9 cellular contexts compared by ENCODE assay signal in the genomic region with DNA sequence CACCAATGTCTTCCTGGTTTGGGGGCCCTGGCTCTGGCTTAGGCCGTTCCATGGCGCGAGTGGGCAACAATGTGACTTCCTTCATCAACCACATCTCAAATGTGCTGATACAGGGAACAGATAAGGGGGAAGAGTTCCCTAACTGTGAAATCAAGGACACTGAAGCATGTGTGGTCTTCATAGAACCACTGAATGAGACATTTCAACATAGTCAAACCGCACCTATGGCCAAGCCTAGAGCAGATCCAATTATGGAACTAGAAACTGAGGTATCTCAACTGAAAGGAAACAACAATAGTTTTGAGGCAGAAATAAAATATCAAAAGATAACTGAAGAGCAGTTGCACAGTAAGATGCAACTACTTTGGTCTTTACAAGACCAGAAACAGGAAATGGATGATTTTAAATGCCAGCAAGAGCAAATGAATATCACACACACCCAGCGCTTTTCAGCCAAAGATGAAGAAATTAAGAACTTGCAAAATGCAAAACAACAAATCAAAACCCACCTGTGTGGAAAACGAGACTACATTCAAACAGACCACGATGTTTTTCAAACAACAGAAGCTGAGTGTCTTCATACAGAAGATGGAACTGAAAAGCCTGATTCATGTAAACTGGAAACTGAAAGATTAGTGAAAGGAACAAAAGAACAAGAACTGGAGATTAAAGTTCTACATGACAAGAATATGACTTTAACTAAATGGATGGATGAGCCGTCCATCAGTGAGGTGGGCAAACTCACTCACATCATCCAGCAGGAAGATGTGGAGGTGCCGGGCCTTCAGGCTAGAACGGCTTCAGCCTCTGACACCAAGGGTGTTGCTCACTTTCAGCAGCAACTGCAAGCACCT. TPM values are rescaled to one million over a fixed set of nuclear protein-coding genes. Genes with fewer than 3 reads are reported as not detected.
DNase-seq lines count a peak whose midpoint lies in the region; ATAC-seq and TF ChIP-seq lines count a peak whose summit lies in the region.
"Had no signal": no experiment of that assay in that cellular context is flagged by ENCODE, and none has a peak within 500 bp of the region (broad histone marks: within the 10 kb centered on the region; RNA-seq: fewer than 3 reads in every experiment).

No MANE protein-coding gene starts in this region.

- peak; percentile 9 for DNase-seq in Ammon's horn (ENCODE audit: low spot score)
- DNase-seq in activated CD8-positive, alpha-beta T cell treated with anti-CD3 and anti-CD28 coated beads for 36 hours, result peak; percentile 31
- no peak for DNase-seq in MCF 10A (ENCODE audit: unreplicated experiment)
- DNase-seq in hepatic stellate cell (ENCODE audit: low spot score), result no peak
- no peak for DNase-seq in sciatic nerve (ENCODE audit: low spot score)
- no peak for DNase-seq in NCI-H2171 treated with DMSO at 0.1 percent for 48 hours (lab: John Stamatoyannopoulos, UW)
- DNase-seq: midbrain had no signal

- peaks cover 4% of the 10 kb centered on the region for H3K36me3 Mint-ChIP-seq in activated CD8-positive, alpha-beta T cell treated with anti-CD3 and anti-CD28 coated beads for 36 hours (ENCODE audit: low read depth)
- H3K36me3 Mint-ChIP-seq in MCF 10A (ENCODE audit: insufficient read depth, unreplicated experiment), result no peaks in the 10 kb centered on the region

- intact Hi-C loops in activated CD8-positive, alpha-beta T cell treated with anti-CD3 and anti-CD28 coated beads for 36 hours (cut with micrococcal nuclease), result no loop called here
- intact Hi-C loops in MCF 10A (cut with micrococcal nuclease) (no loop called here), sciatic nerve (cut with DNase I) (no loop called here)

- ATAC-seq in GM18873 (IDR thresholded peaks at IDR 0.05; ENCODE audit: low FRiP score, unreplicated experiment), result peak; percentile 59
- peak; percentile 76 for ATAC-seq in HG03159 (IDR thresholded peaks at IDR 0.05; ENCODE audit: unreplicated experiment)
- ATAC-seq in activated CD8-positive, alpha-beta T cell treated with anti-CD3 and anti-CD28 coated beads for 36 hours, result peak; percentile 72
- no peak for ATAC-seq in sciatic nerve

- H3K9me3 Mint-ChIP-seq in activated CD8-positive, alpha-beta T cell treated with anti-CD3 and anti-CD28 coated beads for 36 hours, result no peaks in the 10 kb centered on the region
- no peaks in the 10 kb centered on the region for H3K9me3 Mint-ChIP-seq in MCF 10A (ENCODE audit: unreplicated experiment)

- CTCF ChIA-PET in activated CD8-positive, alpha-beta T cell treated with anti-CD3 and anti-CD28 coated beads for 36 hours (lab: Charles Lee), result interaction anchor here (0.7 to 1.7 kb wide), 3 partner anchors 14 to 62 kb away, joined by 3 to 5 read pairs (median 3); no protein-coding TSS in a partner anchor
- CTCF ChIA-PET in MCF 10A (lab: Yijun Ruan, JAX), result interaction anchor here (0.5 kb wide), 1 partner anchor 46 kb away, joined by 3 read pairs; no protein-coding TSS in a partner anchor

- POLR2A ChIA-PET in activated CD8-positive, alpha-beta T cell treated with anti-CD3 and anti-CD28 coated beads for 36 hours (lab: Charles Lee), result interaction anchor here (0.7 to 1.3 kb wide), 8 partner anchors 7 to 63 kb away, joined by 3 to 6 read pairs (median 3); no protein-coding TSS in a partner anchor
- POLR2A ChIA-PET in MCF 10A (lab: Yijun Ruan, JAX), result no interaction called here

- H3K4me3 Mint-ChIP-seq in activated CD8-positive, alpha-beta T cell treated with anti-CD3 and anti-CD28 coated beads for 36 hours, result peak overlapping the region; percentile 49
- no peak overlapping the region for H3K4me3 Mint-ChIP-seq in MCF 10A (ENCODE audit: unreplicated experiment)

- no peak for TF ChIP-seq CTCF in activated CD8-positive, alpha-beta T cell treated with anti-CD3 and anti-CD28 coated beads for 36 hours (IDR thresholded peaks at IDR 0.05)
- no peak for TF ChIP-seq CTCF in MCF 10A (IDR thresholded peaks at IDR 0.05; ENCODE audit: unreplicated experiment)

- no peaks in the 10 kb centered on the region for H3K27me3 Mint-ChIP-seq in activated CD8-positive, alpha-beta T cell treated with anti-CD3 and anti-CD28 coated beads for 36 hours
- peaks cover 11% of the 10 kb centered on the region for H3K27me3 Mint-ChIP-seq in MCF 10A (ENCODE audit: insufficient read depth, unreplicated experiment)

- H3K27ac Mint-ChIP-seq in activated CD8-positive, alpha-beta T cell treated with anti-CD3 and anti-CD28 coated beads for 36 hours, result peak overlapping the region; percentile 93
- H3K27ac Mint-ChIP-seq in MCF 10A (ENCODE audit: low read depth, unreplicated experiment), result no peak overlapping the region

- H3K4me1 Mint-ChIP-seq in activated CD8-positive, alpha-beta T cell treated with anti-CD3 and anti-CD28 coated beads for 36 hours (ENCODE audit: low read depth), result peaks cover 27% of the 10 kb centered on the region
- H3K4me1 Mint-ChIP-seq in MCF 10A (ENCODE audit: insufficient read depth, unreplicated experiment), result no peaks in the 10 kb centered on the region

- BruUV-seq in MCF 10A (replicated peaks; lab: Mats Ljungman, UMichigan), result no TSS peak

RNA-seq across cellular contexts. Expression of a gene that starts 18.1 kb away (rescaled TPM):
- 10 to 100 TPM; 37.1 to 40.7 TPM for total RNA-seq in activated CD8-positive, alpha-beta T cell treated with anti-CD3 and anti-CD28 coated beads for 36 hours
- total RNA-seq in MCF 10A (2022) (28.1 and 36.3 TPM in 2 replicates), sciatic nerve (32.7 TPM)

Comparison
In these comparisons a context has a peak if more than half of its experiments do, and no peak if none do; other contexts are left out.
1. DNase-seq: peak in Ammon's horn (single experiment) and activated CD8-positive, alpha-beta T cell treated with anti-CD3 and anti-CD28 coated beads for 36 hours (single experiment); none in MCF 10A (single experiment), hepatic stellate cell (single experiment), sciatic nerve (single experiment) and NCI-H2171 treated with DMSO at 0.1 percent for 48 hours (single experiment).